In the genomic region with DNA sequence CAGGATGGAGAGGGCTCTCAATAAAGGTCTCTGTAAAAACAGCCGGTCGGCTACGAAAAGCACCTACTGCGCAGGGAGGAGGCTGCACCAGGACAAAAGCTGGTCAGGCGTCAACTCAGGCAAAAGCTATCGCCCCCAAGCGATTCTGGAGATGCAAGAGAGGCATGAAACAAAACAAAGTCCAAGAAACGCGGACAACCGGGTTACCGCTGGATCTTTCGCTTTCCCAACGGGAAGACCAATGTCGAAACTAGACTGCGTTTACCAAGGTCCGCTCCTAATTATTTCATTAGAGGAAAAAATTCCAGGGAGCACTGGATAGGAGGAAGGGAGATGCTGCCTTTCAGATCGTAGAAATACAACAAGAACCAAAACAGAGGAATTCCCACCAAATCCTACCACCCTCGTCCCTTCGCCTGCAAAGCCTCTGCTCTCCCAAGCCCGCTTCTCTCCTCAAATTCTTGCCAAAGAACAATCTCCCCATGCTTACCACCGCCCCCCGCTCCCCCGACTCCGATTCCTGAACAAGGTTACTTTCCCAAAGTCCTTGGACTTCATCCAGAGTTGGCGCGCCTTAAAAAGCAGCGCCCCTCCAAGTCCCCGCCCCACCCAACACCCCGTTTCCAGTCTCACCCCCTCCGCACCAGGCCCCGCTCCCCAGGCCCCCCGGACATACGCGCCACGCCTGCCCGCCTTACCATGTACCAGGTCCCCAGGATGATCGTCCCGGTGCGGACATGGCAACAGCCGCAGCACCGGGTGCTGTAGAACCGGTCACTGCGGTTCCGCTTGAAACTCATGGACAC, we compare ENCODE assay signal across 1 cellular context.
TF ChIP-seq lines count a peak whose summit lies in the region.

No MANE protein-coding gene starts in this region.

TF ChIP-seq in HCT116, 20 proteins besides CTCF, POLR2A, EP300 and RAD21 (continued from another document):
- TF ChIP-seq MAX (IDR thresholded peaks at IDR 0.05) = no peak; the same call in 1 of the 2 replicates
